In genomic region chr6:89145461-89145961, GRCh38 we compare ENCODE assay signal across 8 cellular contexts. TPM values are rescaled to one million over a fixed set of nuclear protein-coding genes. Genes with fewer than 3 reads are reported as not detected.
DNase-seq lines count a peak whose midpoint lies in the region; ATAC-seq, FAIRE-seq and TF ChIP-seq lines count a peak whose summit lies in the region.

No MANE protein-coding gene starts in this region.

- no peaks in the 10 kb centered on the region for H3K27me3 Mint-ChIP-seq in activated T-helper 17 cell treated with anti-CD3 and anti-CD28 coated beads, Interleukin-2, amount 50 U/mL, for 72 hours

- ATAC-seq in HG02642 (IDR thresholded peaks at IDR 0.05; ENCODE audit: poor library complexity, unreplicated experiment): peak; percentile 57
- peak; percentile 86 for ATAC-seq in activated T-helper 17 cell treated with anti-CD3 and anti-CD28 coated beads, Interleukin-2, amount 50 U/mL, for 72 hours (replicated peaks)
- peak in 6 of 8 donors; percentile 1 to 36 (median 14) for ATAC-seq in heart right ventricle

- H3K9me3 ChIP-seq in heart right ventricle: no peaks in the 10 kb centered on the region

- WGBS in heart right ventricle, 2 donors: 0 to 1% methylated on average over 16 of the region's 16 CpGs

- no peaks in the 10 kb centered on the region for H3K9me3 Mint-ChIP-seq in activated T-helper 17 cell treated with anti-CD3 and anti-CD28 coated beads, Interleukin-2, amount 50 U/mL, for 72 hours

- peak overlapping the region in 9 of 10 donors; percentile 68 to 94 (median 89) for H3K27ac ChIP-seq in heart right ventricle

- intact Hi-C loops in heart right ventricle (cut with DNase I): loop anchor here in 1 of 10 donors (5.0 kb wide), 1 partner anchor 63 kb away; the partner anchor contains the start of gene PNRC1

- H3K4me1 ChIP-seq in heart right ventricle: peaks cover 0 to 26% (median 16%) of the 10 kb centered on the region in 9 donors

- FAIRE-seq in GM12891 (lab: Jason Lieb, UNC): no peak

- H3K4me3 ChIP-seq in heart right ventricle: peak overlapping the region; percentile 53 to 91 (median 84)

- peaks cover 0 to 14% (median 0%) of the 10 kb centered on the region in 9 donors for H3K36me3 ChIP-seq in heart right ventricle

- DNase-seq in AG08396 (ENCODE audit: low spot score) (peak; percentile 30), GM12891 (ENCODE audit: insufficient read length, low spot score) (peak; percentile 37), NCI-H146 treated with DMSO at 0.1 percent for 48 hours (lab: John Stamatoyannopoulos, UW; ENCODE audit: unreplicated experiment) (peak; percentile 32), heart right ventricle (no peak), putamen (ENCODE audit: low spot score) (peak; percentile 67), NCI-H1930 (lab: John Stamatoyannopoulos, UW) (no peak)

- no peak for TF ChIP-seq POLR2A in GM12891 (IDR thresholded peaks at IDR 0.05; ENCODE audit: low read depth, low read length)

- peaks cover 30% of the 10 kb centered on the region for H3K36me3 Mint-ChIP-seq in activated T-helper 17 cell treated with anti-CD3 and anti-CD28 coated beads, Interleukin-2, amount 50 U/mL, for 72 hours (ENCODE audit: low read depth)

- peak overlapping the region; percentile 98 for H3K27ac Mint-ChIP-seq in activated T-helper 17 cell treated with anti-CD3 and anti-CD28 coated beads, Interleukin-2, amount 50 U/mL, for 72 hours

- H3K4me3 Mint-ChIP-seq in activated T-helper 17 cell treated with anti-CD3 and anti-CD28 coated beads, Interleukin-2, amount 50 U/mL, for 72 hours: peak overlapping the region; percentile 95

- no peak for TF ChIP-seq CTCF in heart right ventricle (IDR thresholded peaks at IDR 0.05)

- no peaks in the 10 kb centered on the region for H3K27me3 ChIP-seq in heart right ventricle

- peaks cover 15% of the 10 kb centered on the region for H3K4me1 Mint-ChIP-seq in activated T-helper 17 cell treated with anti-CD3 and anti-CD28 coated beads, Interleukin-2, amount 50 U/mL, for 72 hours

TF ChIP-seq in GM12891, 5 proteins besides CTCF, POLR2A, EP300 and RAD21:
- no peak for TF ChIP-seq SPI1 (IDR thresholded peaks at IDR 0.05; ENCODE audit: low read depth, low read length)
- no peak for TF ChIP-seq TAF1 (IDR thresholded peaks at IDR 0.05; ENCODE audit: low read depth, low read length)
- no peak for TF ChIP-seq POU2F2 (IDR thresholded peaks at IDR 0.05; ENCODE audit: low read depth, low read length)
- no peak for TF ChIP-seq POLR2AphosphoS5 (IDR thresholded peaks at IDR 0.05; ENCODE audit: low read depth, low read length)
- no peak for TF ChIP-seq PAX5 (IDR thresholded peaks at IDR 0.05; ENCODE audit: insufficient read depth, low read length, severe bottlenecking)

RNA-seq across cellular contexts. Expression of gene PM20D2, which starts 0.3 kb away (rescaled TPM):
- polyA plus RNA-seq in GM12891 (2012; ENCODE audit: low read depth, missing spikeins): 4.0 TPM
- total RNA-seq in activated T-helper 17 cell treated with anti-CD3 and anti-CD28 coated beads, Interleukin-2, amount 50 U/mL, for 72 hours: 1 to 10 TPM; 7.9 to 9.2 TPM
- total RNA-seq in heart right ventricle: 10 to 100 TPM in 3 of 10 donors, 1 to 10 TPM in 7; 6.0 to 14.3 (median 8.4) TPM
- polyA plus RNA-seq in heart right ventricle: 1 to 10 TPM; 3.2 to 6.3 TPM

RNA-seq across cellular contexts. Expression of gene SRSF12, which starts 27.6 kb away (rescaled TPM):
- polyA plus RNA-seq in GM12891 (2012; ENCODE audit: low read depth, missing spikeins): 0.30 TPM
- 1 to 10 TPM in 1 of 2 donors, not detected in 1; 1.1 TPM for total RNA-seq in activated T-helper 17 cell treated with anti-CD3 and anti-CD28 coated beads, Interleukin-2, amount 50 U/mL, for 72 hours
- total RNA-seq in heart right ventricle: under 1 TPM in 8 of 10 donors, not detected in 2; 0.06 to 0.47 (median 0.17) TPM
- under 1 TPM; 0.15 to 0.32 TPM for polyA plus RNA-seq in heart right ventricle

Comparison
In these comparisons a context has a peak if more than half of its experiments do, and no peak if none do; other contexts are left out.
1. DNase-seq: peak in AG08396 (single experiment), GM12891 (single experiment), NCI-H146 treated with DMSO at 0.1 percent for 48 hours (single experiment) and putamen (single experiment); none in heart right ventricle (0 of 2) and NCI-H1930 (0 of 2).
2. ATAC-seq: peak in every context shown above with its lines; median percentile 86 in activated T-helper 17 cell treated with anti-CD3 and anti-CD28 coated beads, Interleukin-2, amount 50 U/mL, for 72 hours; 57 in HG02642; 14 in heart right ventricle.